In the genomic region with DNA sequence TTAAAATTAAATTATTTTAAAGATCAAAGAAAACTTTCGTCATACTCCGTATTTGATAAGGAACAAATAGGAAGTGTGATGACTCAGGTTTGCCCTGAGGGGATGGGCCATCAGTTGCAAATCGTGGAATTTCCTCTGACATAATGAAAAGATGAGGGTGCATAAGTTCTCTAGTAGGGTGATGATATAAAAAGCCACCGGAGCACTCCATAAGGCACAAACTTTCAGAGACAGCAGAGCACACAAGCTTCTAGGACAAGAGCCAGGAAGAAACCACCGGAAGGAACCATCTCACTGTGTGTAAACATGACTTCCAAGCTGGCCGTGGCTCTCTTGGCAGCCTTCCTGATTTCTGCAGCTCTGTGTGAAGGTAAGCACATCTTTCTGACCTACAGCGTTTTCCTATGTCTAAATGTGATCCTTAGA, we compare ENCODE assay signal across 9 cellular contexts. TPM values are rescaled to one million over a fixed set of nuclear protein-coding genes. Genes with fewer than 3 reads are reported as not detected.
A peak's percentile ranks its signal among the peaks of the same experiment; 100 is the strongest.
DNase-seq lines count a peak whose midpoint lies in the region; ATAC-seq and TF ChIP-seq lines count a peak whose summit lies in the region.
"Had no signal": no experiment of that assay in that cellular context is flagged by ENCODE, and none has a peak within 500 bp of the region (broad histone marks: within the 10 kb centered on the region; RNA-seq: fewer than 3 reads in every experiment).

Gene CXCL8 (plus strand): TSS at position 217 of the 426 bp plus-strand sequence. CDS start 90 bp downstream, at position 307.

- H3K4me1 ChIP-seq in Peyer's patch = no peaks in the 10 kb centered on the region

- no peaks in the 10 kb centered on the region for H3K4me1 Mint-ChIP-seq in natural killer cell treated with Interleukin-12 subunit alpha and Interleukin-12 subunit beta and Interleukin-15 and Interleukin-18, amount 100 ng/mL, for 72 hours (ENCODE audit: low read depth in 2 of 2)
- H3K4me1 Mint-ChIP-seq: central memory CD8-positive, alpha-beta T cell had no signal

- H3K27ac ChIP-seq in Peyer's patch = no peak within 1 kb of the TSS

- in situ Hi-C loops in Caki2 (cut with HindIII; ENCODE audit: low pct_unique_long_range_greater_than_20kb, low sequenced_read_pairs) = no loop called here
- in situ Hi-C loops in endometrial microvascular endothelial cells (cut with HindIII; ENCODE audit: inconsistent ontology term, low pct_unique_long_range_greater_than_20kb, low sequenced_read_pairs) = no loop called here

- no peak for TF ChIP-seq POLR2A in Peyer's patch (IDR thresholded peaks at IDR 0.05)

- H3K9me3 Mint-ChIP-seq in natural killer cell treated with Interleukin-12 subunit alpha and Interleukin-12 subunit beta and Interleukin-15 and Interleukin-18, amount 100 ng/mL, for 72 hours = peaks cover 3% of the 10 kb centered on the region

- no peak within 1 kb of the TSS for H3K4me3 ChIP-seq in Peyer's patch

- peak; percentile 76 for DNase-seq in Caki2 (ENCODE audit: low read depth)
- peak in 2 of 3 donors; percentile 20 to 67 for DNase-seq in Peyer's patch
- DNase-seq in natural killer cell treated with Interleukin-12 subunit alpha and Interleukin-12 subunit beta and Interleukin-15 and Interleukin-18, amount 100 ng/mL, for 72 hours (ENCODE audit: low spot score) = no peak
- no peak for DNase-seq in stimulated activated CD4-positive, alpha-beta T cell treated with anti-CD3 and anti-CD28 coated beads, Interleukin-2, amount 100 ng/mL, for 24 hours
- no peak for DNase-seq in activated CD8-positive, alpha-beta memory T cell treated with anti-CD3 and anti-CD28 coated beads, Interleukin-2, amount 50 U/mL, for 4 hours
- DNase-seq in HuH-7 (ENCODE audit: low spot score) = no peak

- no peaks in the 10 kb centered on the region for H3K27me3 ChIP-seq in Peyer's patch

- no peaks in the 10 kb centered on the region for H3K9me3 ChIP-seq in Peyer's patch

- H3K36me3 ChIP-seq in Peyer's patch = no peaks in the 10 kb centered on the region

- peak; percentile 44 for ATAC-seq in HG03135 (IDR thresholded peaks at IDR 0.05; ENCODE audit: unreplicated experiment)
- peak in 1 of 2 donors; percentile 77 for ATAC-seq in natural killer cell treated with Interleukin-12 subunit alpha and Interleukin-12 subunit beta and Interleukin-15 and Interleukin-18, amount 100 ng/mL, for 72 hours

- no peak within 1 kb of the TSS for H3K4me3 Mint-ChIP-seq in natural killer cell treated with Interleukin-12 subunit alpha and Interleukin-12 subunit beta and Interleukin-15 and Interleukin-18, amount 100 ng/mL, for 72 hours
- H3K4me3 Mint-ChIP-seq: central memory CD8-positive, alpha-beta T cell had no signal

- peaks cover 4% of the 10 kb centered on the region for H3K36me3 Mint-ChIP-seq in natural killer cell treated with Interleukin-12 subunit alpha and Interleukin-12 subunit beta and Interleukin-15 and Interleukin-18, amount 100 ng/mL, for 72 hours

- TF ChIP-seq CTCF in Peyer's patch (IDR thresholded peaks at IDR 0.05) = no peak

- H3K27me3 Mint-ChIP-seq in natural killer cell treated with Interleukin-12 subunit alpha and Interleukin-12 subunit beta and Interleukin-15 and Interleukin-18, amount 100 ng/mL, for 72 hours = no peaks in the 10 kb centered on the region
- H3K27me3 Mint-ChIP-seq: central memory CD8-positive, alpha-beta T cell had no signal

- no peak within 1 kb of the TSS for H3K27ac Mint-ChIP-seq in natural killer cell treated with Interleukin-12 subunit alpha and Interleukin-12 subunit beta and Interleukin-15 and Interleukin-18, amount 100 ng/mL, for 72 hours

RNA-seq across cellular contexts. Expression of gene CXCL8, which starts in this region (rescaled TPM):
- 7.8 and 7.9 TPM in 2 replicates for total RNA-seq in Caki2 (2014; rRNA removed; shearing (Covaris generic); ENCODE audit: low replicate concordance)
- total RNA-seq in Peyer's patch (10 to 100 TPM in 1 of 4 donors, not detected in 3; 25.6 TPM), endometrial microvascular endothelial cells (ENCODE audit: inconsistent ontology term) (422 TPM)
- 100 to 1,000 TPM in 1 of 2 donors, 10 to 100 TPM in 1; 61.9 to 159 TPM for total RNA-seq in natural killer cell treated with Interleukin-12 subunit alpha and Interleukin-12 subunit beta and Interleukin-15 and Interleukin-18, amount 100 ng/mL, for 72 hours

Comparison
In these comparisons a context has a peak if more than half of its experiments do, and no peak if none do; other contexts are left out.
1. DNase-seq: peak in Caki2 (single experiment) and Peyer's patch (2 of 3); none in natural killer cell treated with Interleukin-12 subunit alpha and Interleukin-12 subunit beta and Interleukin-15 and Interleukin-18, amount 100 ng/mL, for 72 hours (single experiment), stimulated activated CD4-positive, alpha-beta T cell treated with anti-CD3 and anti-CD28 coated beads, Interleukin-2, amount 100 ng/mL, for 24 hours (0 of 2), activated CD8-positive, alpha-beta memory T cell treated with anti-CD3 and anti-CD28 coated beads, Interleukin-2, amount 50 U/mL, for 4 hours (single experiment) and HuH-7 (single experiment).